In the genomic region with DNA sequence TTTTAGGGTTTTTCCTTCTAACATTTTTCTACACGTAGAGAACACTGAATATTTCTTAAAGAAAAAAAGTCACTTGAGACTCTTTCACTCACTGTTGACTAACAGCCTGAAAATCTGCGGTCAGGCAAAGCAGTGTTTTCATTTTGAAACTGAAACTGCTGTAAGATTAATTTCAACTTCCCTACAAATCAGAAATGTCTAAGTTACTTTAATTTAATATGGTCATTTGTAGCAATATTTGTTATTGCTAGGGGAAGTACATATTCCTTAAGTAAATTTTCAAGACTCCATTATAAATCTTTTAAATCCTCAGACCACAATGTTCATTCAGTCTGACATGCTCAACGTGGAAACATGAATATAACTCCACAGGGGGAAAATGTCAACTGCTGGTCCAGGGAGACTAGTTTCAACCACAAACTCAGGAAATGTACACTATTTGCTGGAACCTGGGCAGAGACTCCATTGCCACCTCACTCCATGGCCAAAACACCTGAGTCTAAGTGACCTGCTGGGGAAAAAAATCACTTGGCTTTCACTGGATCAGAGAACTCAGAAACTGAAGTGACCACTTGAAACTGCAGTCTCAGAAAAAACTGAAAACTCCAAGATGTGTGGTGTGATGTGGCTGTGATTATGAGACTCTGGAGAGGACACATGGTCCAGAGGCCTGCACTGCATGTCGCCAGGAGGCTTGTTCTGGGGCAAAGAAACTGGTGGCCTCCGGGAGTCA, we compare ENCODE assay signal across 8 cellular contexts.
DNase-seq lines count a peak whose midpoint lies in the region; ATAC-seq, FAIRE-seq and TF ChIP-seq lines count a peak whose summit lies in the region.

No MANE protein-coding gene starts in this region.

- no peaks in the 10 kb centered on the region for H3K9me3 Mint-ChIP-seq in activated T-cell treated with anti-CD3 and anti-CD28 coated beads, Interleukin-2, amount 50 U/mL, for 72 hours
- H3K9me3 Mint-ChIP-seq in glutamatergic neuron (ENCODE audit: unreplicated experiment), result no peaks in the 10 kb centered on the region

- peaks cover 34% of the 10 kb centered on the region for H3K4me1 Mint-ChIP-seq in activated T-cell treated with anti-CD3 and anti-CD28 coated beads, Interleukin-2, amount 50 U/mL, for 72 hours (ENCODE audit: low read depth)
- H3K4me1 Mint-ChIP-seq in glutamatergic neuron (ENCODE audit: low read depth, unreplicated experiment), result peaks cover 3% of the 10 kb centered on the region

- peak; percentile 83 for DNase-seq in DMS79 treated with DMSO at 0.1 percent for 48 hours (lab: John Stamatoyannopoulos, UW)
- DNase-seq in activated T-cell treated with anti-CD3 and anti-CD28 coated beads, Interleukin-2, amount 50 U/mL, for 72 hours, result peak; percentile 31 to 36
- peak; percentile 74 for DNase-seq in kidney glomerular epithelial cell (lab: John Stamatoyannopoulos, UW)
- no peak for DNase-seq in midbrain (lab: John Stamatoyannopoulos, UW)
- no peak for DNase-seq in HTR-8/SVneo (ENCODE audit: insufficient read length, low spot score)
- DNase-seq in glutamatergic neuron, result no peak

- peak; percentile 83 for ATAC-seq in GM19452 (IDR thresholded peaks at IDR 0.05; ENCODE audit: unreplicated experiment)
- ATAC-seq in HG03469 (IDR thresholded peaks at IDR 0.05; ENCODE audit: unreplicated experiment), result peak; percentile 77
- ATAC-seq in activated T-cell treated with anti-CD3 and anti-CD28 coated beads, Interleukin-2, amount 50 U/mL, for 72 hours (replicated peaks in 1 of 2), result peak; percentile 68 to 72

- no peaks in the 10 kb centered on the region for H3K36me3 Mint-ChIP-seq in activated T-cell treated with anti-CD3 and anti-CD28 coated beads, Interleukin-2, amount 50 U/mL, for 72 hours (ENCODE audit: insufficient read depth in 2 of 2)
- H3K36me3 Mint-ChIP-seq in glutamatergic neuron (ENCODE audit: unreplicated experiment), result no peaks in the 10 kb centered on the region

- no peak for FAIRE-seq in HTR-8/SVneo (lab: Jason Lieb, UNC)

- peak overlapping the region in 1 of 2 donors; percentile 58 for H3K4me3 Mint-ChIP-seq in activated T-cell treated with anti-CD3 and anti-CD28 coated beads, Interleukin-2, amount 50 U/mL, for 72 hours
- H3K4me3 Mint-ChIP-seq in glutamatergic neuron (ENCODE audit: unreplicated experiment), result no peak overlapping the region

- no peak for TF ChIP-seq CTCF in glutamatergic neuron (IDR thresholded peaks at IDR 0.05; ENCODE audit: partially characterized antibody, unreplicated experiment)

- no peak overlapping the region for H3K27ac Mint-ChIP-seq in activated T-cell treated with anti-CD3 and anti-CD28 coated beads, Interleukin-2, amount 50 U/mL, for 72 hours
- H3K27ac Mint-ChIP-seq in glutamatergic neuron (ENCODE audit: unreplicated experiment), result no peak overlapping the region

- H3K27me3 Mint-ChIP-seq in activated T-cell treated with anti-CD3 and anti-CD28 coated beads, Interleukin-2, amount 50 U/mL, for 72 hours (ENCODE audit: low read depth), result peaks cover 17% of the 10 kb centered on the region
- no peaks in the 10 kb centered on the region for H3K27me3 Mint-ChIP-seq in glutamatergic neuron (ENCODE audit: unreplicated experiment)

Comparison
In these comparisons a context has a peak if more than half of its experiments do, and no peak if none do; other contexts are left out.
1. DNase-seq: peak in DMS79 treated with DMSO at 0.1 percent for 48 hours (single experiment), activated T-cell treated with anti-CD3 and anti-CD28 coated beads, Interleukin-2, amount 50 U/mL, for 72 hours (2 of 2) and kidney glomerular epithelial cell (single experiment); none in midbrain (single experiment), HTR-8/SVneo (single experiment) and glutamatergic neuron (single experiment).
2. Peak in every context shown above with its lines, with median percentiles within 50 percentile points of each other: ATAC-seq.